Comparison of ENCODE assay signal across 7 cellular contexts in genomic region chr21:7949882-7950281, GRCh38.
DNase-seq lines count a peak whose midpoint lies in the region; ATAC-seq, FAIRE-seq and TF ChIP-seq lines count a peak whose summit lies in the region.
"Not testable (repeated sequence)": the region's sequence is repeated elsewhere in the genome, so short reads cannot be mapped to it uniquely, and the experiment has no call there.

No MANE protein-coding gene starts in this region.

- not testable (repeated sequence) for H3K9me3 Mint-ChIP-seq in GM23338
- peaks cover 99% of the 10 kb centered on the region for H3K9me3 Mint-ChIP-seq in activated B cell treated with CpG ODN at 0.5 μM for 24 hours

- not testable (repeated sequence) for H3K4me2 ChIP-seq in GM23338; H1 (ENCODE audit: insufficient read depth in 1 of 2, low read depth in 2 of 2, low read length in 2 of 2); HepG2 (ENCODE audit: low read depth, low read length)

- not testable (repeated sequence) for H2BK12ac ChIP-seq in H1 (ENCODE audit: low read depth, low read length)

- not testable (repeated sequence) for FAIRE-seq in H1 (lab: Jason Lieb, UNC); HepG2 (lab: Jason Lieb, UNC)

- not testable (repeated sequence) for H2AFZ ChIP-seq in GM23338; H1 (ENCODE audit: low read length); HepG2 (ENCODE audit: low read length)

- H3K9me2 ChIP-seq in GM23338 (ENCODE audit: insufficient read depth), result not testable (repeated sequence)

- H2BK120ac ChIP-seq in H1 (replicated peaks; ENCODE audit: low read depth, low read length), result not testable (repeated sequence)

- intact Hi-C loops in activated B cell treated with CpG ODN at 0.5 μM for 24 hours (cut with micrococcal nuclease); HepG2 (cut with micrococcal nuclease; ENCODE audit: unreplicated experiment): not testable (repeated sequence)

- H2BK15ac ChIP-seq in H1 (ENCODE audit: low read length), result not testable (repeated sequence)

- not testable (repeated sequence) for H3K27ac ChIP-seq in GM23338 (ENCODE audit: low read depth); HUES64 (ENCODE audit: low read depth, low read length); H1 (ENCODE audit: low read depth, low read length); HepG2 (ENCODE audit: extremely low read length, insufficient read depth, low read length); subcutaneous abdominal adipose tissue (ENCODE audit: low read depth, low read length)

- not testable (repeated sequence) for H3K9me3 ChIP-seq in HUES64 (ENCODE audit: insufficient read depth, low read depth, low read length); HepG2 (ENCODE audit: low read length)
- H3K9me3 ChIP-seq in H1 (ENCODE audit: insufficient read depth in 2 of 2, low read depth in 1 of 2, low read length in 1 of 2) (peaks cover 75 to 98% of the 10 kb centered on the region in 2 experiments), iPS-18c (ENCODE audit: control insufficient read depth, insufficient read depth, low read length) (peaks cover 83% of the 10 kb centered on the region), subcutaneous abdominal adipose tissue (ENCODE audit: control insufficient read depth in 5 of 5, low read length in 5 of 5) (peaks cover 59 to 100% (median 97%) of the 10 kb centered on the region in 5 donors)

- H3K18ac ChIP-seq in H1 (ENCODE audit: extremely low read depth, low read length), result not testable (repeated sequence)

- H3K79me2 ChIP-seq in GM23338 (replicated peaks; ENCODE audit: insufficient read depth); H1 (ENCODE audit: control insufficient read depth in 1 of 2, insufficient read depth in 2 of 2, low read length in 2 of 2); HepG2 (ENCODE audit: insufficient read depth, low read length): not testable (repeated sequence)

- not testable (repeated sequence) for DNase-seq in GM23338 (ENCODE audit: low spot score); activated B cell treated with CpG ODN at 0.5 μM for 24 hours; H1 (ENCODE audit: low read depth in 1 of 2, low spot score in 2 of 2); HepG2 (ENCODE audit: low spot score)

- not testable (repeated sequence) for H2BK5ac ChIP-seq in H1 (ENCODE audit: low read depth, low read length)

- TF ChIP-seq POLR2A in H1 (IDR thresholded peaks at IDR 0.05; ENCODE audit: control extremely low read depth in 1 of 2, low read depth in 2 of 2, low read length in 2 of 2); HepG2 (IDR thresholded peaks at IDR 0.05; ENCODE audit: insufficient read depth in 1 of 2, low read depth in 2 of 2, low read length in 2 of 2): not testable (repeated sequence)

- not testable (repeated sequence) for H4K91ac ChIP-seq in H1 (replicated peaks; ENCODE audit: insufficient read length, low read length)

- H3K4me3 Mint-ChIP-seq in GM23338, activated B cell treated with CpG ODN at 0.5 μM for 24 hours: not testable (repeated sequence)

- in situ Hi-C loops in HepG2 (cut with HindIII; ENCODE audit: extremely low pct_ligation_motif_present, low pct_unique_long_range_greater_than_20kb), result not testable (repeated sequence)

- not testable (repeated sequence) for H3F3A ChIP-seq in GM23338 (replicated peaks; ENCODE audit: low read depth)

- H3K36me3 Mint-ChIP-seq in GM23338 (ENCODE audit: low read depth), result peaks cover 100% of the 10 kb centered on the region
- not testable (repeated sequence) for H3K36me3 Mint-ChIP-seq in activated B cell treated with CpG ODN at 0.5 μM for 24 hours (ENCODE audit: low read depth)

- H3K4me1 ChIP-seq in GM23338 (ENCODE audit: insufficient read depth); HUES64 (ENCODE audit: insufficient read depth, low read length); H1 (replicated peaks in 1 of 4; ENCODE audit: control insufficient read depth in 3 of 4, insufficient read depth in 4 of 4, low read length in 3 of 4); HepG2 (ENCODE audit: insufficient read depth, low read length); subcutaneous abdominal adipose tissue (ENCODE audit: control insufficient read depth in 5 of 5, insufficient read depth in 5 of 5, low read length in 5 of 5): not testable (repeated sequence)

- not testable (repeated sequence) for H3K14ac ChIP-seq in H1 (ENCODE audit: insufficient read length)

- H3K23ac ChIP-seq in H1 (ENCODE audit: insufficient read length), result not testable (repeated sequence)

- H4K20me1 ChIP-seq in GM23338 (replicated peaks; ENCODE audit: insufficient read depth); H1 (replicated peaks in 1 of 2; ENCODE audit: control insufficient read depth in 1 of 2, insufficient read depth in 2 of 2, low read length in 2 of 2); HepG2 (ENCODE audit: insufficient read depth, low read length): not testable (repeated sequence)

- not testable (repeated sequence) for H2AK5ac ChIP-seq in H1 (ENCODE audit: low read depth, low read length)

- CTCF ChIA-PET in activated B cell treated with CpG ODN at 0.5 μM for 24 hours (lab: Charles Lee); H1 (lab: Charles Lee; ENCODE audit: partially characterized antibody); HepG2 (lab: Yijun Ruan, JAX; ENCODE audit: low intra/inter-chr PET ratio, low total read pairs): not testable (repeated sequence)

- not testable (repeated sequence) for H4K5ac ChIP-seq in H1 (ENCODE audit: insufficient read length, low read depth, low read length)

- not testable (repeated sequence) for H3K9ac ChIP-seq in HUES64 (ENCODE audit: low read depth, low read length); H1 (replicated peaks in 1 of 4; ENCODE audit: extremely low read depth in 1 of 4, low read depth in 3 of 4, low read length in 3 of 4); HepG2 (ENCODE audit: insufficient read depth, low read depth, low read length); subcutaneous abdominal adipose tissue (ENCODE audit: low read length in 5 of 5)

- H3K27me3 ChIP-seq in GM23338 (ENCODE audit: insufficient read depth); HUES64 (ENCODE audit: insufficient read depth, low read length); H1 (replicated peaks in 1 of 4; ENCODE audit: control insufficient read depth in 3 of 4, extremely low read depth in 1 of 4, insufficient read depth in 3 of 4, low read length in 3 of 4); HepG2 (ENCODE audit: control insufficient read depth in 1 of 2, insufficient read depth in 2 of 2, low read length in 2 of 2); subcutaneous abdominal adipose tissue (ENCODE audit: control insufficient read depth in 5 of 5, insufficient read depth in 4 of 5, low read length in 5 of 5): not testable (repeated sequence)

- not testable (repeated sequence) for H2BK20ac ChIP-seq in H1 (ENCODE audit: low read length)

- not testable (repeated sequence) for TF ChIP-seq RAD21 in H1 (IDR thresholded peaks at IDR 0.05 in 1 of 2, conservative IDR thresholded peaks at IDR 0.05 in 1 of 2; ENCODE audit: low read depth in 2 of 2, low read length in 2 of 2); HepG2 (CRISPR knock-in tag; IDR thresholded peaks at IDR 0.05)

- H3K4ac ChIP-seq in H1 (replicated peaks; ENCODE audit: insufficient read length, low read depth, low read length), result not testable (repeated sequence)

- not testable (repeated sequence) for H3K27ac Mint-ChIP-seq in GM23338, activated B cell treated with CpG ODN at 0.5 μM for 24 hours

- not testable (repeated sequence) for BruUV-seq in HepG2 (replicated peaks; lab: Mats Ljungman, UMichigan)

- not testable (repeated sequence) for H3K79me1 ChIP-seq in H1 (ENCODE audit: low read depth, low read length)

- H3K23me2 ChIP-seq in H1 (ENCODE audit: low read depth, low read length), result peaks cover 75% of the 10 kb centered on the region; the same call in 1 of the 2 replicates

- H4K8ac ChIP-seq in H1 (ENCODE audit: extremely low read depth, insufficient read depth, low read length), result not testable (repeated sequence)

- H3K27me3 Mint-ChIP-seq in GM23338 (ENCODE audit: insufficient read depth, low read depth, poor library complexity), result peaks cover 65% of the 10 kb centered on the region
- not testable (repeated sequence) for H3K27me3 Mint-ChIP-seq in activated B cell treated with CpG ODN at 0.5 μM for 24 hours

- TF ChIP-seq EP300 in H1 (IDR thresholded peaks at IDR 0.05; ENCODE audit: borderline replicate concordance in 1 of 2, low read depth in 2 of 2, low read length in 2 of 2); HepG2 (IDR thresholded peaks at IDR 0.05; ENCODE audit: low read depth in 2 of 2, low read length in 2 of 2); HepG2 (CRISPR knock-in tag; IDR thresholded peaks at IDR 0.05; ENCODE audit: borderline replicate concordance): not testable (repeated sequence)

- TF ChIP-seq CTCF in GM23338 (conservative IDR thresholded peaks at IDR 0.05; ENCODE audit: low read depth in 2 of 2); H1 (IDR thresholded peaks at IDR 0.05; ENCODE audit: control extremely low read depth in 1 of 3, insufficient read depth in 1 of 3, low read depth in 1 of 3, low read length in 3 of 3); HepG2 (CRISPR knock-in tag; IDR thresholded peaks at IDR 0.05): not testable (repeated sequence)
- TF ChIP-seq CTCF in activated B cell treated with CpG ODN at 0.5 μM for 24 hours (IDR thresholded peaks at IDR 0.05), result peak; percentile 18

- not testable (repeated sequence) for H3K4me1 Mint-ChIP-seq in GM23338, activated B cell treated with CpG ODN at 0.5 μM for 24 hours

- peaks cover 83% of the 10 kb centered on the region for H3K36me3 ChIP-seq in GM23338 (ENCODE audit: insufficient read depth)
- not testable (repeated sequence) for H3K36me3 ChIP-seq in HUES64 (ENCODE audit: insufficient read depth, low read length); H1 (ENCODE audit: control insufficient read depth in 2 of 4, insufficient read depth in 4 of 4, low read length in 3 of 4); HepG2 (replicated peaks in 1 of 2; ENCODE audit: control insufficient read depth in 1 of 2, insufficient read depth in 2 of 2, low read length in 2 of 2); subcutaneous abdominal adipose tissue (ENCODE audit: control insufficient read depth in 5 of 5, insufficient read depth in 5 of 5, low read length in 5 of 5)

- not testable (repeated sequence) for H3K56ac ChIP-seq in H1 (replicated peaks; ENCODE audit: insufficient read length, low read depth, low read length)

- ATAC-seq in GM23338; activated B cell treated with CpG ODN at 0.5 μM for 24 hours (ENCODE audit: low read depth); HepG2: not testable (repeated sequence)

- 63% methylated on average over 6 of the region's 6 CpGs for whole genome bisulfite sequencing in HUES64
- WGBS in H1 (ENCODE audit: extremely low coverage in 1 of 2, insufficient coverage in 1 of 2, insufficient read length in 1 of 2, insufficient replicate concordance in 2 of 2, low coverage in 1 of 2, low lambda C conversion rate in 2 of 2, missing lambda C conversion rate in 1 of 2), 2 experiments, result 74 to 97% methylated on average over 6 of the region's 6 CpGs
- 2% methylated on average over 6 of the region's 6 CpGs for WGBS in HepG2 (ENCODE audit: low lambda C conversion rate)

- H3K4me3 ChIP-seq in GM23338 (peak overlapping the region; percentile 1; the same call in 1 of the 2 replicates), HUES64 (ENCODE audit: low read length) (peak overlapping the region; percentile 1; the same call in 1 of the 2 replicates), iPS-18c (ENCODE audit: insufficient read depth, low read depth, low read length) (peak overlapping the region; percentile 21; the same call in 1 of the 2 replicates), subcutaneous abdominal adipose tissue (ENCODE audit: low read depth in 1 of 5, low read length in 5 of 5) (peak overlapping the region in 4 of 5 donors; percentile 0 to 9 (median 6))
- not testable (repeated sequence) for H3K4me3 ChIP-seq in H1 (ENCODE audit: extremely low read depth in 1 of 4, insufficient read depth in 2 of 4, low read depth in 3 of 4, low read length in 4 of 4); HepG2 (replicated peaks in 1 of 3; ENCODE audit: insufficient read depth in 1 of 3, low read depth in 2 of 3, low read length in 3 of 3)

- POLR2A ChIA-PET in activated B cell treated with CpG ODN at 0.5 μM for 24 hours (lab: Charles Lee); H1 (lab: Charles Lee; ENCODE audit: partially characterized antibody); HepG2 (lab: Yijun Ruan, JAX): not testable (repeated sequence)
